ENCODE assay signal across 28 cellular contexts in the genomic region with DNA sequence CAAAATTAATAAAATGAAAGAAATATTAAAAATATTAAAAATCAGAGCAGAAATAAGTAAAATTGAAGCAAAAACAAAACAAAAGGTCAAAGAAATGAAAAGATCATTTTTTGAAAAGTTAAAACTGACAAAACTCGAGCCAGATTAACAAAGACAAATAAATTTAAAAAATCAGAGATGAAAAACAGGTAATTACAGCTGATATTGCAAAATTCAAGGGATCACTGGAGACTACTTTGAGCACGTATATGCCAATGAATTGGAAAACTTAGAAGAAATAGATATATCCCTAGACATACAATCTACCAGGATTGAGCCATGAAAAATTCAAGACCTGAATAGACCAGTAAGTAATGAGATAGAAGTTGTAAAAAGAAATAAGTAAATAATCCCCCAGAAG.
"Had no signal": no experiment of that assay in that cellular context is flagged by ENCODE, and none has a peak within 500 bp of the region (broad histone marks: within the 10 kb centered on the region; RNA-seq: fewer than 3 reads in every experiment).

No MANE protein-coding gene starts in this region.

- DNase-seq: dermis blood vessel endothelial cell; dorsolateral prefrontal cortex; effector CD4-positive, alpha-beta T cell; effector memory CD4-positive, alpha-beta T cell; erythroblast; esophagus squamous epithelium; foreskin fibroblast; foreskin melanocyte; heart left ventricle; hypothalamus; immature natural killer cell; islet precursor cell; kidney; kidney glomerular epithelial cell; left cardiac atrium; left lung; left ventricle myocardium superior; lower lobe of right lung; mesenchymal stem cell; mucosa of descending colon; naive B cell; naive thymus-derived CD8-positive, alpha-beta T cell had no signal

- H3K4me2 ChIP-seq: hepatocyte had no signal

- H3K36me3 ChIP-seq: esophagus squamous epithelium, gastroesophageal sphincter, heart left ventricle, left lung, lower lobe of right lung had no signal

- H3K27ac ChIP-seq: coronary artery, dorsolateral prefrontal cortex, epithelial cell of prostate, esophagus squamous epithelium, gastroesophageal sphincter, heart left ventricle, hepatocyte, left lung, lower lobe of right lung had no signal

- H2AFZ ChIP-seq: hepatocyte had no signal

- H3K79me2 ChIP-seq: hepatocyte had no signal

- H3K4me1 ChIP-seq: esophagus squamous epithelium, gastroesophageal sphincter, heart left ventricle, left lung, lower lobe of right lung had no signal

- H3K27me3 ChIP-seq: dorsolateral prefrontal cortex, esophagus squamous epithelium, gastroesophageal sphincter, heart left ventricle, hepatocyte, left lung had no signal

- FAIRE-seq: colon, kidney had no signal

- H3K9me3 ChIP-seq: esophagus squamous epithelium, gastroesophageal sphincter, left lung, lower lobe of right lung had no signal

- H3K4me3 ChIP-seq: coronary artery, dorsolateral prefrontal cortex, esophagus squamous epithelium, gastroesophageal sphincter, heart left ventricle, hepatocyte, left lung, lower lobe of right lung, mucosa of descending colon had no signal

- ATAC-seq: esophagus mucosa; gastroesophageal sphincter; heart left ventricle; left cardiac atrium; left lung; left ventricle myocardium superior; lower lobe of right lung; mucosa of descending colon; naive thymus-derived CD8-positive, alpha-beta T cell had no signal
